ENCODE assay signal across 2 cellular contexts in genomic region chr12:5192727-5193126, GRCh38.
TF ChIP-seq lines count a peak whose summit lies in the region.

No MANE protein-coding gene starts in this region.

TF ChIP-seq in IMR-90, 13 proteins besides CTCF, POLR2A, EP300 and RAD21:
- TF ChIP-seq SMC3 (IDR thresholded peaks at IDR 0.05; ENCODE audit: low read depth, low read length) (no peak), CEBPB (IDR thresholded peaks at IDR 0.05; ENCODE audit: low read depth, low read length) (peak; percentile 89)

TF ChIP-seq in H1, 55 proteins besides CTCF, POLR2A, EP300 and RAD21:
- TF ChIP-seq JUN (IDR thresholded peaks at IDR 0.05; ENCODE audit: low read depth, low read length), result no peak
- peak; percentile 52; the same call in 1 of the 2 replicates for TF ChIP-seq CEBPB (IDR thresholded peaks at IDR 0.05; ENCODE audit: low read depth, low read length)
- no peak for TF ChIP-seq TCF12 (IDR thresholded peaks at IDR 0.05; ENCODE audit: low read depth, low read length)
- no peak for TF ChIP-seq HDAC6 (IDR thresholded peaks at IDR 0.05; ENCODE audit: low read depth, low read length)
